Comparison of ENCODE assay signal across 15 cellular contexts in genomic region chr20:35657271-35657670, GRCh38. TPM values are rescaled to one million over a fixed set of nuclear protein-coding genes. Genes with fewer than 3 reads are reported as not detected.
DNase-seq lines count a peak whose midpoint lies in the region; ATAC-seq lines count a peak whose summit lies in the region.
"Had no signal": no experiment of that assay in that cellular context is flagged by ENCODE, and none has a peak within 500 bp of the region (broad histone marks: within the 10 kb centered on the region; RNA-seq: fewer than 3 reads in every experiment).

No MANE protein-coding gene starts in this region.

- H2BK120ac ChIP-seq in mesenchymal stem cell (ENCODE audit: low read depth, low read length) = no peak overlapping the region

- H3K36me3 ChIP-seq in CD4-positive, CD25-positive, alpha-beta regulatory T cell (ENCODE audit: control insufficient read depth, insufficient read depth, low read length) = peaks cover 30% of the 10 kb centered on the region
- H3K36me3 ChIP-seq in CD8-positive, alpha-beta memory T cell (ENCODE audit: insufficient read depth, low read length) = peaks cover 29% of the 10 kb centered on the region
- H3K36me3 ChIP-seq in mesenchymal stem cell (ENCODE audit: control insufficient read depth in 1 of 2, insufficient read depth in 2 of 2, low read depth in 1 of 2, low read length in 2 of 2) = peaks cover 22 to 32% of the 10 kb centered on the region in 2 experiments

- peak in 1 of 3 donors; percentile 33 for DNase-seq in CD4-positive, CD25-positive, alpha-beta regulatory T cell
- peak in 1 of 5 donors; percentile 11 for DNase-seq in CD8-positive, alpha-beta memory T cell
- no peak for DNase-seq in activated T-helper 2 cell treated with anti-CD3 and anti-CD28 coated beads, Interferon-gamma antibody, Interleukin-2, Interleukin-4, amounts not matched to agents 10 μg/mL and 5 μg/mL and 100 μg/mL, durations not matched to agents 14 hours and 24 hours and 36 hours (ENCODE audit: low spot score)
- DNase-seq in mesenchymal stem cell (no peak), NCI-H1092 (lab: John Stamatoyannopoulos, UW) (no peak), nucleus accumbens (lab: John Stamatoyannopoulos, UW) (no peak)
- DNase-seq: activated CD4-positive, alpha-beta T cell treated with anti-CD3 and anti-CD28 coated beads, Interleukin-2, amount 50 U/mL, for 4 hours; H9; MV-4-11; stimulated activated naive B cell treated with anti-CD40 and anti-IgM and Interleukin-4, amounts not matched to agents 10 μg/mL and 1 μg/mL and 100 μg/mL, for 72 hours had no signal

- H3K27ac Mint-ChIP-seq in CD4-positive, CD25-positive, alpha-beta regulatory T cell = peak overlapping the region; percentile 22 to 90 (median 63)
- H3K27ac Mint-ChIP-seq in CD8-positive, alpha-beta memory T cell = peak overlapping the region; percentile 0 to 92 (median 70)
- H3K27ac Mint-ChIP-seq in activated T-helper 2 cell treated with anti-CD3 and anti-CD28 coated beads, Interferon-gamma antibody, Interleukin-2, Interleukin-4, amounts not matched to agents 10 μg/mL and 5 μg/mL and 100 μg/mL, durations not matched to agents 14 hours and 24 hours and 36 hours = peak overlapping the region; percentile 77
- H3K27ac Mint-ChIP-seq: stimulated activated naive B cell treated with anti-CD40 and anti-IgM and Interleukin-4, amounts not matched to agents 10 μg/mL and 1 μg/mL and 100 μg/mL, for 72 hours had no signal

- peak overlapping the region; percentile 9 for H3K4me2 ChIP-seq in mesenchymal stem cell (ENCODE audit: low read length, poor library complexity, severe bottlenecking)

- peaks cover 9% of the 10 kb centered on the region for H3K36me3 Mint-ChIP-seq in CD4-positive, CD25-positive, alpha-beta regulatory T cell
- peaks cover 0 to 19% (median 2%) of the 10 kb centered on the region in 3 donors for H3K36me3 Mint-ChIP-seq in CD8-positive, alpha-beta memory T cell
- H3K36me3 Mint-ChIP-seq in activated T-helper 2 cell treated with anti-CD3 and anti-CD28 coated beads, Interferon-gamma antibody, Interleukin-2, Interleukin-4, amounts not matched to agents 10 μg/mL and 5 μg/mL and 100 μg/mL, durations not matched to agents 14 hours and 24 hours and 36 hours (ENCODE audit: low read depth) = peaks cover 40% of the 10 kb centered on the region

- no peak overlapping the region for H2AK5ac ChIP-seq in mesenchymal stem cell (ENCODE audit: low read length, severe bottlenecking)

- H3K79me1 ChIP-seq in mesenchymal stem cell (replicated peaks; ENCODE audit: low read length, poor library complexity, severe bottlenecking) = no peaks in the 10 kb centered on the region

- ATAC-seq in CD4-positive, CD25-positive, alpha-beta regulatory T cell (ENCODE audit: low read depth in 2 of 2) = peak in 1 of 2 donors; percentile 20
- no peak for ATAC-seq in HG03139 (IDR thresholded peaks at IDR 0.05; ENCODE audit: unreplicated experiment)
- ATAC-seq: Right ventricle myocardium inferior; stimulated activated naive B cell treated with anti-CD40 and anti-IgM and Interleukin-4, amounts not matched to agents 10 μg/mL and 1 μg/mL and 100 μg/mL, for 72 hours had no signal

- H3K4me1 ChIP-seq in CD4-positive, CD25-positive, alpha-beta regulatory T cell (ENCODE audit: control insufficient read depth, insufficient read depth, low read length, poor library complexity, severe bottlenecking) = peaks cover 55% of the 10 kb centered on the region
- peaks cover 65% of the 10 kb centered on the region for H3K4me1 ChIP-seq in CD8-positive, alpha-beta memory T cell (ENCODE audit: insufficient read depth, low read length)
- H3K4me1 ChIP-seq in mesenchymal stem cell (ENCODE audit: control insufficient read depth, insufficient read depth, low read depth, low read length) = peaks cover 7% of the 10 kb centered on the region

- H3K23ac ChIP-seq in mesenchymal stem cell (ENCODE audit: low read length in 2 of 2) = no peak overlapping the region

- no peak overlapping the region for H2AFZ ChIP-seq in mesenchymal stem cell (ENCODE audit: low read depth, low read length)

- no peak overlapping the region for H3K4ac ChIP-seq in mesenchymal stem cell (ENCODE audit: low read depth in 1 of 2, low read length in 2 of 2)

- CTCF ChIA-PET in CD8-positive, alpha-beta memory T cell (lab: Charles Lee) = interaction anchor here (1.5 kb wide), 1 partner anchor 56 kb away, joined by 4 read pairs; no protein-coding TSS in a partner anchor

- WGBS in mesenchymal stem cell = 40% methylated on average over 1 of the region's 1 CpG

- H4K91ac ChIP-seq in mesenchymal stem cell (ENCODE audit: low read length) = no peak overlapping the region

- no peak overlapping the region for H3K14ac ChIP-seq in mesenchymal stem cell (ENCODE audit: low read length in 2 of 2)

- POLR2A ChIA-PET in CD8-positive, alpha-beta memory T cell (lab: Charles Lee) = no interaction called here

- H3K4me3 ChIP-seq in CD4-positive, CD25-positive, alpha-beta regulatory T cell (ENCODE audit: low read depth, low read length) = peak overlapping the region; percentile 39
- no peak overlapping the region for H3K4me3 ChIP-seq in CD8-positive, alpha-beta memory T cell (ENCODE audit: low read length)
- no peak overlapping the region for H3K4me3 ChIP-seq in mesenchymal stem cell (ENCODE audit: insufficient read depth in 1 of 2, low read depth in 1 of 2, low read length in 2 of 2)
- H3K4me3 ChIP-seq: skin epidermis had no signal

- H3K4me1 Mint-ChIP-seq in CD4-positive, CD25-positive, alpha-beta regulatory T cell = peaks cover 28 to 56% (median 49%) of the 10 kb centered on the region in 4 donors
- H3K4me1 Mint-ChIP-seq in CD8-positive, alpha-beta memory T cell = peaks cover 46 to 59% (median 54%) of the 10 kb centered on the region in 3 donors
- peaks cover 47% of the 10 kb centered on the region for H3K4me1 Mint-ChIP-seq in activated T-helper 2 cell treated with anti-CD3 and anti-CD28 coated beads, Interferon-gamma antibody, Interleukin-2, Interleukin-4, amounts not matched to agents 10 μg/mL and 5 μg/mL and 100 μg/mL, durations not matched to agents 14 hours and 24 hours and 36 hours (ENCODE audit: low read depth)

- no peaks in the 10 kb centered on the region for H3K9me3 ChIP-seq in CD4-positive, CD25-positive, alpha-beta regulatory T cell (ENCODE audit: control insufficient read depth in 2 of 2, low read length in 2 of 2)
- no peaks in the 10 kb centered on the region for H3K9me3 ChIP-seq in CD8-positive, alpha-beta memory T cell (ENCODE audit: low read length)
- no peaks in the 10 kb centered on the region for H3K9me3 ChIP-seq in mesenchymal stem cell (ENCODE audit: control insufficient read depth, low read length)

- H3K9me3 Mint-ChIP-seq in CD4-positive, CD25-positive, alpha-beta regulatory T cell = no peaks in the 10 kb centered on the region
- no peaks in the 10 kb centered on the region for H3K9me3 Mint-ChIP-seq in CD8-positive, alpha-beta memory T cell
- H3K9me3 Mint-ChIP-seq in activated T-helper 2 cell treated with anti-CD3 and anti-CD28 coated beads, Interferon-gamma antibody, Interleukin-2, Interleukin-4, amounts not matched to agents 10 μg/mL and 5 μg/mL and 100 μg/mL, durations not matched to agents 14 hours and 24 hours and 36 hours = no peaks in the 10 kb centered on the region
- H3K9me3 Mint-ChIP-seq: H9; stimulated activated naive B cell treated with anti-CD40 and anti-IgM and Interleukin-4, amounts not matched to agents 10 μg/mL and 1 μg/mL and 100 μg/mL, for 72 hours had no signal

- no peak overlapping the region for H3K9ac ChIP-seq in mesenchymal stem cell (ENCODE audit: low read length)

- H2BK5ac ChIP-seq in mesenchymal stem cell (ENCODE audit: low read depth, low read length, poor library complexity, severe bottlenecking) = no peak overlapping the region

- H2BK15ac ChIP-seq in mesenchymal stem cell (ENCODE audit: low read depth, poor library complexity, severe bottlenecking) = no peak overlapping the region

- H4K8ac ChIP-seq in mesenchymal stem cell (ENCODE audit: low read length) = no peak overlapping the region

- H3K27ac ChIP-seq in CD4-positive, CD25-positive, alpha-beta regulatory T cell (ENCODE audit: insufficient read depth, low read length, poor library complexity, severe bottlenecking) = peak overlapping the region; percentile 100
- no peak overlapping the region for H3K27ac ChIP-seq in CD8-positive, alpha-beta memory T cell (ENCODE audit: low read depth, low read length)
- H3K27ac ChIP-seq in mesenchymal stem cell (ENCODE audit: low read length, poor library complexity, severe bottlenecking) = no peak overlapping the region
- H3K27ac ChIP-seq: C4-2B, epithelial cell of prostate, skin epidermis had no signal

- no peaks in the 10 kb centered on the region for H3K27me3 Mint-ChIP-seq in CD4-positive, CD25-positive, alpha-beta regulatory T cell
- H3K27me3 Mint-ChIP-seq in CD8-positive, alpha-beta memory T cell = no peaks in the 10 kb centered on the region
- no peaks in the 10 kb centered on the region for H3K27me3 Mint-ChIP-seq in activated T-helper 2 cell treated with anti-CD3 and anti-CD28 coated beads, Interferon-gamma antibody, Interleukin-2, Interleukin-4, amounts not matched to agents 10 μg/mL and 5 μg/mL and 100 μg/mL, durations not matched to agents 14 hours and 24 hours and 36 hours (ENCODE audit: low read depth)
- H3K27me3 Mint-ChIP-seq: stimulated activated naive B cell treated with anti-CD40 and anti-IgM and Interleukin-4, amounts not matched to agents 10 μg/mL and 1 μg/mL and 100 μg/mL, for 72 hours had no signal

- H3K27me3 ChIP-seq in CD4-positive, CD25-positive, alpha-beta regulatory T cell (ENCODE audit: control insufficient read depth, insufficient read depth, low read length) = no peaks in the 10 kb centered on the region
- H3K27me3 ChIP-seq in CD8-positive, alpha-beta memory T cell (ENCODE audit: insufficient read depth, low read length, poor library complexity, severe bottlenecking) = no peaks in the 10 kb centered on the region
- no peaks in the 10 kb centered on the region for H3K27me3 ChIP-seq in mesenchymal stem cell (ENCODE audit: control insufficient read depth in 1 of 2, insufficient read depth in 1 of 2, low read length in 2 of 2)

- H2BK12ac ChIP-seq in mesenchymal stem cell (ENCODE audit: low read length in 2 of 2) = no peak overlapping the region

- intact Hi-C loops in activated T-helper 2 cell treated with anti-CD3 and anti-CD28 coated beads, Interferon-gamma antibody, Interleukin-2, Interleukin-4, amounts not matched to agents 10 μg/mL and 5 μg/mL and 100 μg/mL, durations not matched to agents 14 hours and 24 hours and 36 hours (cut with micrococcal nuclease) = no loop called here

- peak overlapping the region; percentile 13 to 89 (median 61) for H3K4me3 Mint-ChIP-seq in CD4-positive, CD25-positive, alpha-beta regulatory T cell
- peak overlapping the region; percentile 4 to 75 (median 59) for H3K4me3 Mint-ChIP-seq in CD8-positive, alpha-beta memory T cell
- H3K4me3 Mint-ChIP-seq in activated T-helper 2 cell treated with anti-CD3 and anti-CD28 coated beads, Interferon-gamma antibody, Interleukin-2, Interleukin-4, amounts not matched to agents 10 μg/mL and 5 μg/mL and 100 μg/mL, durations not matched to agents 14 hours and 24 hours and 36 hours (ENCODE audit: low read depth) = peak overlapping the region; percentile 20
- H3K4me3 Mint-ChIP-seq: H9 had no signal

- no peak overlapping the region for H3K18ac ChIP-seq in mesenchymal stem cell (ENCODE audit: low read depth in 1 of 2, low read length in 2 of 2)

RNA-seq across cellular contexts. Expression of gene CPNE1, which starts 7.4 kb away (rescaled TPM):
- total RNA-seq in CD4-positive, CD25-positive, alpha-beta regulatory T cell = 246 TPM
- 100 to 1,000 TPM; 175 to 398 (median 338) TPM for polyA plus RNA-seq in CD4-positive, CD25-positive, alpha-beta regulatory T cell
- total RNA-seq in CD8-positive, alpha-beta memory T cell = 100 to 1,000 TPM; 295 to 305 TPM
- 378 TPM for polyA plus RNA-seq in CD8-positive, alpha-beta memory T cell
- total RNA-seq in activated T-helper 2 cell treated with anti-CD3 and anti-CD28 coated beads, Interferon-gamma antibody, Interleukin-2, Interleukin-4, amounts not matched to agents 10 μg/mL and 5 μg/mL and 100 μg/mL, durations not matched to agents 14 hours and 24 hours and 36 hours = 342 and 347 TPM in 2 replicates
- polyA plus RNA-seq in mesenchymal stem cell (2013, experiment 1 of 2) = 94.1 TPM
- 94.1 TPM for polyA plus RNA-seq in mesenchymal stem cell (2013, experiment 2 of 2)

RNA-seq across cellular contexts. Expression of gene RBM12, which starts 7.4 kb away (rescaled TPM):
- 128 TPM for total RNA-seq in CD4-positive, CD25-positive, alpha-beta regulatory T cell
- 10 to 100 TPM; 46.6 to 58.0 (median 53.3) TPM for polyA plus RNA-seq in CD4-positive, CD25-positive, alpha-beta regulatory T cell
- total RNA-seq in CD8-positive, alpha-beta memory T cell = 100 to 1,000 TPM; 103 to 110 TPM
- 46.1 TPM for polyA plus RNA-seq in CD8-positive, alpha-beta memory T cell
- total RNA-seq in activated T-helper 2 cell treated with anti-CD3 and anti-CD28 coated beads, Interferon-gamma antibody, Interleukin-2, Interleukin-4, amounts not matched to agents 10 μg/mL and 5 μg/mL and 100 μg/mL, durations not matched to agents 14 hours and 24 hours and 36 hours = 147 and 148 TPM in 2 replicates
- 68.0 TPM for polyA plus RNA-seq in mesenchymal stem cell (2013, experiment 1 of 2)
- polyA plus RNA-seq in mesenchymal stem cell (2013, experiment 2 of 2) = 69.0 TPM

RNA-seq across cellular contexts. Expression of gene SPAG4, which starts 41.6 kb away (rescaled TPM):
- 21.8 TPM for total RNA-seq in CD4-positive, CD25-positive, alpha-beta regulatory T cell
- 1 to 10 TPM in 1 of 4 donors, under 1 TPM in 3; 0.11 to 1.2 (median 0.34) TPM for polyA plus RNA-seq in CD4-positive, CD25-positive, alpha-beta regulatory T cell
- total RNA-seq in CD8-positive, alpha-beta memory T cell = 1 to 10 TPM; 2.1 TPM
- 1.1 TPM for polyA plus RNA-seq in CD8-positive, alpha-beta memory T cell
- total RNA-seq in activated T-helper 2 cell treated with anti-CD3 and anti-CD28 coated beads, Interferon-gamma antibody, Interleukin-2, Interleukin-4, amounts not matched to agents 10 μg/mL and 5 μg/mL and 100 μg/mL, durations not matched to agents 14 hours and 24 hours and 36 hours = 6.9 and 11.8 TPM in 2 replicates
- 4.6 TPM for polyA plus RNA-seq in mesenchymal stem cell (2013, experiment 1 of 2)
- 4.9 TPM for polyA plus RNA-seq in mesenchymal stem cell (2013, experiment 2 of 2)

RNA-seq across cellular contexts. Expression of gene NFS1, which starts 41.9 kb away (rescaled TPM):
- 21.2 TPM for total RNA-seq in CD4-positive, CD25-positive, alpha-beta regulatory T cell
- polyA plus RNA-seq in CD4-positive, CD25-positive, alpha-beta regulatory T cell = 10 to 100 TPM; 22.3 to 32.6 (median 25.4) TPM
- 10 to 100 TPM; 36.4 to 37.7 TPM for total RNA-seq in CD8-positive, alpha-beta memory T cell
- polyA plus RNA-seq in CD8-positive, alpha-beta memory T cell = 18.8 TPM
- total RNA-seq in activated T-helper 2 cell treated with anti-CD3 and anti-CD28 coated beads, Interferon-gamma antibody, Interleukin-2, Interleukin-4, amounts not matched to agents 10 μg/mL and 5 μg/mL and 100 μg/mL, durations not matched to agents 14 hours and 24 hours and 36 hours = 39.1 and 39.8 TPM in 2 replicates
- 12.7 TPM for polyA plus RNA-seq in mesenchymal stem cell (2013, experiment 1 of 2)
- polyA plus RNA-seq in mesenchymal stem cell (2013, experiment 2 of 2) = 13.6 TPM

RNA-seq across cellular contexts. Expression of gene ROMO1, which starts 41.9 kb away (rescaled TPM):
- 48.8 TPM for total RNA-seq in CD4-positive, CD25-positive, alpha-beta regulatory T cell
- 100 to 1,000 TPM; 295 to 378 (median 363) TPM for polyA plus RNA-seq in CD4-positive, CD25-positive, alpha-beta regulatory T cell
- 100 to 1,000 TPM; 108 to 117 TPM for total RNA-seq in CD8-positive, alpha-beta memory T cell
- polyA plus RNA-seq in CD8-positive, alpha-beta memory T cell = 358 TPM
- 93.0 and 98.4 TPM in 2 replicates for total RNA-seq in activated T-helper 2 cell treated with anti-CD3 and anti-CD28 coated beads, Interferon-gamma antibody, Interleukin-2, Interleukin-4, amounts not matched to agents 10 μg/mL and 5 μg/mL and 100 μg/mL, durations not matched to agents 14 hours and 24 hours and 36 hours
- polyA plus RNA-seq in mesenchymal stem cell (2013, experiment 1 of 2) = 553 TPM
- polyA plus RNA-seq in mesenchymal stem cell (2013, experiment 2 of 2) = 561 TPM
